20 cellular contexts compared by ENCODE assay signal in genomic region chr14:45118594-45118993, GRCh38. TPM values are rescaled to one million over a fixed set of nuclear protein-coding genes. Genes with fewer than 3 reads are reported as not detected.
A peak's percentile ranks its signal among the peaks of the same experiment; 100 is the strongest.
DNase-seq lines count a peak whose midpoint lies in the region; ATAC-seq and TF ChIP-seq lines count a peak whose summit lies in the region.
"Had no signal": no experiment of that assay in that cellular context is flagged by ENCODE, and none has a peak within 500 bp of the region (broad histone marks: within the 10 kb centered on the region; RNA-seq: fewer than 3 reads in every experiment).

No MANE protein-coding gene starts in this region.

- TF ChIP-seq CTCF in activated CD8-positive, alpha-beta T cell treated with anti-CD3 and anti-CD28 coated beads for 36 hours (IDR thresholded peaks at IDR 0.05): no peak
- TF ChIP-seq CTCF in 22Rv1 (IDR thresholded peaks at IDR 0.05): no peak
- no peak for TF ChIP-seq CTCF in VCaP (conservative IDR thresholded peaks at IDR 0.05)

- peaks cover 49% of the 10 kb centered on the region for H3K36me3 Mint-ChIP-seq in activated CD8-positive, alpha-beta T cell treated with anti-CD3 and anti-CD28 coated beads for 36 hours (ENCODE audit: low read depth)
- peaks cover 51% of the 10 kb centered on the region for H3K36me3 Mint-ChIP-seq in activated CD8-positive, alpha-beta T cell treated with anti-CD3 and anti-CD28 coated beads, Interleukin-2, amount 10 ng/mL, durations not matched to agents 7 days and 5 days (ENCODE audit: low read depth)

- intact Hi-C loops in activated CD8-positive, alpha-beta T cell treated with anti-CD3 and anti-CD28 coated beads for 36 hours (cut with micrococcal nuclease): no loop called here

- H3K9me3 Mint-ChIP-seq in activated CD8-positive, alpha-beta T cell treated with anti-CD3 and anti-CD28 coated beads for 36 hours: no peaks in the 10 kb centered on the region
- H3K9me3 Mint-ChIP-seq in activated CD8-positive, alpha-beta T cell treated with anti-CD3 and anti-CD28 coated beads, Interleukin-2, amount 10 ng/mL, durations not matched to agents 7 days and 5 days (ENCODE audit: insufficient read depth): no peaks in the 10 kb centered on the region
- H3K9me3 Mint-ChIP-seq: CD4-positive, alpha-beta memory T cell; HFFc6 had no signal

- no peak for ATAC-seq in activated CD8-positive, alpha-beta T cell treated with anti-CD3 and anti-CD28 coated beads for 36 hours
- ATAC-seq in activated CD8-positive, alpha-beta T cell treated with anti-CD3 and anti-CD28 coated beads, Interleukin-2, amount 10 ng/mL, durations not matched to agents 7 days and 5 days: no peak
- ATAC-seq: A549 had no signal

- no peak for DNase-seq in activated CD8-positive, alpha-beta T cell treated with anti-CD3 and anti-CD28 coated beads for 36 hours
- DNase-seq in activated CD8-positive, alpha-beta T cell treated with anti-CD3 and anti-CD28 coated beads, Interleukin-2, amount 10 ng/mL, durations not matched to agents 7 days and 5 days: no peak
- DNase-seq in NCI-H1048 (lab: John Stamatoyannopoulos, UW) (no peak), NCI-H524 treated with DMSO at 0.1 percent for 48 hours (lab: John Stamatoyannopoulos, UW) (no peak)
- DNase-seq: 8988T; ACHN; AML-193; BE2C; Calu3; CD4-positive, alpha-beta memory T cell; COR-L47; DMS53; DMS79 treated with DMSO at 0.1 percent for 48 hours; GF-D8; GOT3; HFFc6 had no signal

- H3K27ac ChIP-seq in 22Rv1 (peak overlapping the region; percentile 15), VCaP (peak overlapping the region; percentile 98)
- H3K27ac ChIP-seq: A549; BLaER1 treated with 17β-estradiol and CSF1 and Interleukin-3, amounts not matched to agents 10 nM and 100 nM had no signal

- POLR2A ChIA-PET in activated CD8-positive, alpha-beta T cell treated with anti-CD3 and anti-CD28 coated beads for 36 hours (lab: Charles Lee): no interaction called here
- POLR2A ChIA-PET in activated CD8-positive, alpha-beta T cell treated with anti-CD3 and anti-CD28 coated beads, Interleukin-2, amount 10 ng/mL, durations not matched to agents 7 days and 5 days (lab: Charles Lee): no interaction called here

- CTCF ChIA-PET in activated CD8-positive, alpha-beta T cell treated with anti-CD3 and anti-CD28 coated beads for 36 hours (lab: Charles Lee): interaction anchor here (0.9 to 1.2 kb wide), 2 partner anchors 12 to 222 kb away, joined by 3 read pairs; a partner anchor contains a TSS
- CTCF ChIA-PET in activated CD8-positive, alpha-beta T cell treated with anti-CD3 and anti-CD28 coated beads, Interleukin-2, amount 10 ng/mL, durations not matched to agents 7 days and 5 days (lab: Charles Lee): no interaction called here

- H3K4me3 Mint-ChIP-seq in activated CD8-positive, alpha-beta T cell treated with anti-CD3 and anti-CD28 coated beads for 36 hours: no peak overlapping the region
- H3K4me3 Mint-ChIP-seq in activated CD8-positive, alpha-beta T cell treated with anti-CD3 and anti-CD28 coated beads, Interleukin-2, amount 10 ng/mL, durations not matched to agents 7 days and 5 days: no peak overlapping the region
- H3K4me3 Mint-ChIP-seq: CD4-positive, alpha-beta memory T cell; HFFc6 had no signal

- no peaks in the 10 kb centered on the region for H3K27me3 Mint-ChIP-seq in activated CD8-positive, alpha-beta T cell treated with anti-CD3 and anti-CD28 coated beads for 36 hours
- no peaks in the 10 kb centered on the region for H3K27me3 Mint-ChIP-seq in activated CD8-positive, alpha-beta T cell treated with anti-CD3 and anti-CD28 coated beads, Interleukin-2, amount 10 ng/mL, durations not matched to agents 7 days and 5 days (ENCODE audit: low read depth)
- H3K27me3 Mint-ChIP-seq: CD4-positive, alpha-beta memory T cell had no signal

- H3K4me1 Mint-ChIP-seq in activated CD8-positive, alpha-beta T cell treated with anti-CD3 and anti-CD28 coated beads for 36 hours (ENCODE audit: low read depth): peaks cover 12% of the 10 kb centered on the region
- H3K4me1 Mint-ChIP-seq in activated CD8-positive, alpha-beta T cell treated with anti-CD3 and anti-CD28 coated beads, Interleukin-2, amount 10 ng/mL, durations not matched to agents 7 days and 5 days (ENCODE audit: low read depth): no peaks in the 10 kb centered on the region

- peak overlapping the region; percentile 30 for H3K27ac Mint-ChIP-seq in activated CD8-positive, alpha-beta T cell treated with anti-CD3 and anti-CD28 coated beads for 36 hours
- no peak overlapping the region for H3K27ac Mint-ChIP-seq in activated CD8-positive, alpha-beta T cell treated with anti-CD3 and anti-CD28 coated beads, Interleukin-2, amount 10 ng/mL, durations not matched to agents 7 days and 5 days
- H3K27ac Mint-ChIP-seq: HFFc6 had no signal

RNA-seq across cellular contexts. Expression of gene FKBP3, which starts 15.7 kb away (rescaled TPM):
- total RNA-seq in activated CD8-positive, alpha-beta T cell treated with anti-CD3 and anti-CD28 coated beads for 36 hours: 10 to 100 TPM; 65.6 to 66.4 TPM
- total RNA-seq in activated CD8-positive, alpha-beta T cell treated with anti-CD3 and anti-CD28 coated beads, Interleukin-2, amount 10 ng/mL, durations not matched to agents 7 days and 5 days: 10 to 100 TPM; 70.2 to 74.9 TPM

RNA-seq across cellular contexts. Expression of gene FANCM, which starts 17.1 kb away (rescaled TPM):
- 10 to 100 TPM; 15.8 to 17.0 TPM for total RNA-seq in activated CD8-positive, alpha-beta T cell treated with anti-CD3 and anti-CD28 coated beads for 36 hours
- total RNA-seq in activated CD8-positive, alpha-beta T cell treated with anti-CD3 and anti-CD28 coated beads, Interleukin-2, amount 10 ng/mL, durations not matched to agents 7 days and 5 days: 10 to 100 TPM; 17.2 to 20.2 TPM

RNA-seq across cellular contexts. Expression of gene PRPF39, which starts 34.7 kb away (rescaled TPM):
- 10 to 100 TPM; 45.7 to 48.3 TPM for total RNA-seq in activated CD8-positive, alpha-beta T cell treated with anti-CD3 and anti-CD28 coated beads for 36 hours
- 10 to 100 TPM; 41.0 to 41.6 TPM for total RNA-seq in activated CD8-positive, alpha-beta T cell treated with anti-CD3 and anti-CD28 coated beads, Interleukin-2, amount 10 ng/mL, durations not matched to agents 7 days and 5 days
